1 cellular context compared by ENCODE assay signal in the genomic region with DNA sequence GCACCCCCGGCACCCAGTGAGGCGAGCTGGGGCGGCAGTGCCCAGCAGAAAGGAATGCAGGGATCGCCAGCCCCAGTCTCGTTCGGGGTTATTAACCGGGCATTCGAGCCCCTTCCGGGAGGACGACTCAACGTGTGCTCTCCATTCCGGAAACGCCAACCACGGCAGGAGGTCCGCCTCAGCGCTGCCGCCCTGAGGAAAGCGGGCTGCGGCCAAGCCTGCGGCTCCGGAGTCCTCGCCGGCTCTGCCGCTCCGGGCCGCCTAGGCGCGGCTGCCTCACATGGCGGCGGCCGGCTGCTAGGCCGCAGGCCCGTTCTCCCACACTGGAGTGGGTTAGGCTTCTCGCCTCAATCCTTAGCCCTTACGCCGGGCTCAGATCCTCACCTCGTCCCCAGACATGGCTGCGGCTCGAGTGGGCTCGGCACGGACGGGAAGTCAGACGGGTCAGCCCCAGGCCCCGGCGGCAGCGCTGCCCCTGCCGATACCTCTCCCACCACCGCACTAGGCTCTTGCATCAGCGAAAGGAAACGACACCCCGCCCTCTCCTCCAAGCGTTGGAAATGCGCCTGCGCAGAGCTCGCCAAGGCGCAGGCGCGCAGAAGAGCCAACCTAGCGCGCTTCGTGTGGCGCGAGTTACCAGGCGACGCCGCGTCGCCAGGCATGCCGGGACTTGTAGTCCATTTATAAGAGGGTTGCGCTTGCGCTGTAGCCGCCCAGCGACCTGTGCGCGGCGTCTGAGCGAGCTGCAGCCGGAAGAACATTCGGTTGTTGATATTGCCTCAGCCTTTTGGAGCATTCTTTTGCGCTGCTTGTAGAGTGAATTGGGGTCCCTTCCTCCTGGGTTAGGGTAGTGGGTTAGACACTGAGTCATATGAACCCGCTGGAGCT.
TF ChIP-seq lines count a peak whose summit lies in the region.

A gene with protein sequence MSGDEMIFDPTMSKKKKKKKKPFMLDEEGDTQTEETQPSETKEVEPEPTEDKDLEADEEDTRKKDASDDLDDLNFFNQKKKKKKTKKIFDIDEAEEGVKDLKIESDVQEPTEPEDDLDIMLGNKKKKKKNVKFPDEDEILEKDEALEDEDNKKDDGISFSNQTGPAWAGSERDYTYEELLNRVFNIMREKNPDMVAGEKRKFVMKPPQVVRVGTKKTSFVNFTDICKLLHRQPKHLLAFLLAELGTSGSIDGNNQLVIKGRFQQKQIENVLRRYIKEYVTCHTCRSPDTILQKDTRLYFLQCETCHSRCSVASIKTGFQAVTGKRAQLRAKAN (minus strand): TSS at position 532 of the 888 bp plus-strand sequence. CDS start 133 bp downstream, at position 399.

TF ChIP-seq in HepG2, 621 proteins besides CTCF, POLR2A, EP300 and RAD21 (continued from another document and continues in another):
- TF ChIP-seq, protein P1, sequence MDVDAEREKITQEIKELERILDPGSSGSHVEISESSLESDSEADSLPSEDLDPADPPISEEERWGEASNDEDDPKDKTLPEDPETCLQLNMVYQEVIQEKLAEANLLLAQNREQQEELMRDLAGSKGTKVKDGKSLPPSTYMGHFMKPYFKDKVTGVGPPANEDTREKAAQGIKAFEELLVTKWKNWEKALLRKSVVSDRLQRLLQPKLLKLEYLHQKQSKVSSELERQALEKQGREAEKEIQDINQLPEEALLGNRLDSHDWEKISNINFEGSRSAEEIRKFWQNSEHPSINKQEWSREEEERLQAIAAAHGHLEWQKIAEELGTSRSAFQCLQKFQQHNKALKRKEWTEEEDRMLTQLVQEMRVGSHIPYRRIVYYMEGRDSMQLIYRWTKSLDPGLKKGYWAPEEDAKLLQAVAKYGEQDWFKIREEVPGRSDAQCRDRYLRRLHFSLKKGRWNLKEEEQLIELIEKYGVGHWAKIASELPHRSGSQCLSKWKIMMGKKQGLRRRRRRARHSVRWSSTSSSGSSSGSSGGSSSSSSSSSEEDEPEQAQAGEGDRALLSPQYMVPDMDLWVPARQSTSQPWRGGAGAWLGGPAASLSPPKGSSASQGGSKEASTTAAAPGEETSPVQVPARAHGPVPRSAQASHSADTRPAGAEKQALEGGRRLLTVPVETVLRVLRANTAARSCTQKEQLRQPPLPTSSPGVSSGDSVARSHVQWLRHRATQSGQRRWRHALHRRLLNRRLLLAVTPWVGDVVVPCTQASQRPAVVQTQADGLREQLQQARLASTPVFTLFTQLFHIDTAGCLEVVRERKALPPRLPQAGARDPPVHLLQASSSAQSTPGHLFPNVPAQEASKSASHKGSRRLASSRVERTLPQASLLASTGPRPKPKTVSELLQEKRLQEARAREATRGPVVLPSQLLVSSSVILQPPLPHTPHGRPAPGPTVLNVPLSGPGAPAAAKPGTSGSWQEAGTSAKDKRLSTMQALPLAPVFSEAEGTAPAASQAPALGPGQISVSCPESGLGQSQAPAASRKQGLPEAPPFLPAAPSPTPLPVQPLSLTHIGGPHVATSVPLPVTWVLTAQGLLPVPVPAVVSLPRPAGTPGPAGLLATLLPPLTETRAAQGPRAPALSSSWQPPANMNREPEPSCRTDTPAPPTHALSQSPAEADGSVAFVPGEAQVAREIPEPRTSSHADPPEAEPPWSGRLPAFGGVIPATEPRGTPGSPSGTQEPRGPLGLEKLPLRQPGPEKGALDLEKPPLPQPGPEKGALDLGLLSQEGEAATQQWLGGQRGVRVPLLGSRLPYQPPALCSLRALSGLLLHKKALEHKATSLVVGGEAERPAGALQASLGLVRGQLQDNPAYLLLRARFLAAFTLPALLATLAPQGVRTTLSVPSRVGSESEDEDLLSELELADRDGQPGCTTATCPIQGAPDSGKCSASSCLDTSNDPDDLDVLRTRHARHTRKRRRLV (CRISPR knock-in tag; IDR thresholded peaks at IDR 0.05): peak; percentile 91
- peak; percentile 73; the same call in 1 of the 2 replicates for TF ChIP-seq SOX13 (IDR thresholded peaks at IDR 0.05)
- TF ChIP-seq SOX13 (CRISPR knock-in tag; conservative IDR thresholded peaks at IDR 0.05 in 1 of 2, IDR thresholded peaks at IDR 0.05 in 1 of 2): peak in 1 of 2 experiments; percentile 49; a peak in 3 of 4 replicates
- TF ChIP-seq, protein P2, sequence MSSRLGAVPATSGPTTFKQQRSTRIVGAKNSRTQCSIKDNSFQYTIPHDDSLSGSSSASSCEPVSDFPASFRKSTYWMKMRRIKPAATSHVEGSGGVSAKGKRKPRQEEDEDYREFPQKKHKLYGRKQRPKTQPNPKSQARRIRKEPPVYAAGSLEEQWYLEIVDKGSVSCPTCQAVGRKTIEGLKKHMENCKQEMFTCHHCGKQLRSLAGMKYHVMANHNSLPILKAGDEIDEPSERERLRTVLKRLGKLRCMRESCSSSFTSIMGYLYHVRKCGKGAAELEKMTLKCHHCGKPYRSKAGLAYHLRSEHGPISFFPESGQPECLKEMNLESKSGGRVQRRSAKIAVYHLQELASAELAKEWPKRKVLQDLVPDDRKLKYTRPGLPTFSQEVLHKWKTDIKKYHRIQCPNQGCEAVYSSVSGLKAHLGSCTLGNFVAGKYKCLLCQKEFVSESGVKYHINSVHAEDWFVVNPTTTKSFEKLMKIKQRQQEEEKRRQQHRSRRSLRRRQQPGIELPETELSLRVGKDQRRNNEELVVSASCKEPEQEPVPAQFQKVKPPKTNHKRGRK (CRISPR knock-in tag; IDR thresholded peaks at IDR 0.05): peak; percentile 78; the same call in 1 of the 2 replicates
- no peak for TF ChIP-seq BHLHE40 (IDR thresholded peaks at IDR 0.05; ENCODE audit: low read length)
- peak; percentile 93 for TF ChIP-seq ZSCAN29 (CRISPR knock-in tag; conservative IDR thresholded peaks at IDR 0.05)
- TF ChIP-seq SMAD9 (CRISPR knock-in tag; IDR thresholded peaks at IDR 0.05): no peak
- TF ChIP-seq MNT (IDR thresholded peaks at IDR 0.05): peak; percentile 82
- TF ChIP-seq ZNF614 (CRISPR knock-in tag; IDR thresholded peaks at IDR 0.05; ENCODE audit: borderline replicate concordance): peak; percentile 90; the same call in 1 of the 2 replicates
- TF ChIP-seq BRCA1 (CRISPR knock-in tag; IDR thresholded peaks at IDR 0.05): peak; percentile 99
- TF ChIP-seq ZFP82 (CRISPR knock-in tag; IDR thresholded peaks at IDR 0.05; ENCODE audit: borderline replicate concordance): peak; percentile 100; the same call in 1 of the 2 replicates
- TF ChIP-seq ZNF296 (CRISPR knock-in tag; conservative IDR thresholded peaks at IDR 0.05): 0 out of 2 replicates have a peak, but pooled peaks have one; percentile 84
- no peak for TF ChIP-seq PTBP1 (IDR thresholded peaks at IDR 0.05; ENCODE audit: low read depth, low read length, poor library complexity, severe bottlenecking)
- peak; percentile 77 for TF ChIP-seq ZNF275 (CRISPR knock-in tag; IDR thresholded peaks at IDR 0.05; ENCODE audit: borderline replicate concordance)
- peak; percentile 100 for TF ChIP-seq PHF8 (CRISPR knock-in tag; IDR thresholded peaks at IDR 0.05)
- TF ChIP-seq ATF7 (IDR thresholded peaks at IDR 0.05): peak; percentile 75
- peak; percentile 83 for TF ChIP-seq ATF7 (CRISPR knock-in tag; IDR thresholded peaks at IDR 0.05)
- TF ChIP-seq ZFP1 (CRISPR knock-in tag; IDR thresholded peaks at IDR 0.05): peak; percentile 26; the same call in 1 of the 2 replicates
- no peak; the same call in 1 of the 2 replicates for TF ChIP-seq GATA4 (IDR thresholded peaks at IDR 0.05; ENCODE audit: borderline replicate concordance, low read depth)
- TF ChIP-seq CBX2 (IDR thresholded peaks at IDR 0.05; ENCODE audit: low read depth, low read length): no peak
- peak; percentile 91; the same call in 1 of the 2 replicates for TF ChIP-seq CBX2 (CRISPR knock-in tag; IDR thresholded peaks at IDR 0.05; ENCODE audit: low read depth)
- peak; percentile 96 for TF ChIP-seq MYC (CRISPR knock-in tag; IDR thresholded peaks at IDR 0.05; ENCODE audit: borderline replicate concordance)
- TF ChIP-seq ZNF446 (CRISPR knock-in tag; IDR thresholded peaks at IDR 0.05): peak; percentile 95
- peak; percentile 91 for TF ChIP-seq ZNF703 (CRISPR knock-in tag; IDR thresholded peaks at IDR 0.05; ENCODE audit: borderline replicate concordance)
- peak; percentile 97 for TF ChIP-seq ZNF580 (CRISPR knock-in tag; IDR thresholded peaks at IDR 0.05; ENCODE audit: borderline replicate concordance, low read depth)
- TF ChIP-seq, protein P3, sequence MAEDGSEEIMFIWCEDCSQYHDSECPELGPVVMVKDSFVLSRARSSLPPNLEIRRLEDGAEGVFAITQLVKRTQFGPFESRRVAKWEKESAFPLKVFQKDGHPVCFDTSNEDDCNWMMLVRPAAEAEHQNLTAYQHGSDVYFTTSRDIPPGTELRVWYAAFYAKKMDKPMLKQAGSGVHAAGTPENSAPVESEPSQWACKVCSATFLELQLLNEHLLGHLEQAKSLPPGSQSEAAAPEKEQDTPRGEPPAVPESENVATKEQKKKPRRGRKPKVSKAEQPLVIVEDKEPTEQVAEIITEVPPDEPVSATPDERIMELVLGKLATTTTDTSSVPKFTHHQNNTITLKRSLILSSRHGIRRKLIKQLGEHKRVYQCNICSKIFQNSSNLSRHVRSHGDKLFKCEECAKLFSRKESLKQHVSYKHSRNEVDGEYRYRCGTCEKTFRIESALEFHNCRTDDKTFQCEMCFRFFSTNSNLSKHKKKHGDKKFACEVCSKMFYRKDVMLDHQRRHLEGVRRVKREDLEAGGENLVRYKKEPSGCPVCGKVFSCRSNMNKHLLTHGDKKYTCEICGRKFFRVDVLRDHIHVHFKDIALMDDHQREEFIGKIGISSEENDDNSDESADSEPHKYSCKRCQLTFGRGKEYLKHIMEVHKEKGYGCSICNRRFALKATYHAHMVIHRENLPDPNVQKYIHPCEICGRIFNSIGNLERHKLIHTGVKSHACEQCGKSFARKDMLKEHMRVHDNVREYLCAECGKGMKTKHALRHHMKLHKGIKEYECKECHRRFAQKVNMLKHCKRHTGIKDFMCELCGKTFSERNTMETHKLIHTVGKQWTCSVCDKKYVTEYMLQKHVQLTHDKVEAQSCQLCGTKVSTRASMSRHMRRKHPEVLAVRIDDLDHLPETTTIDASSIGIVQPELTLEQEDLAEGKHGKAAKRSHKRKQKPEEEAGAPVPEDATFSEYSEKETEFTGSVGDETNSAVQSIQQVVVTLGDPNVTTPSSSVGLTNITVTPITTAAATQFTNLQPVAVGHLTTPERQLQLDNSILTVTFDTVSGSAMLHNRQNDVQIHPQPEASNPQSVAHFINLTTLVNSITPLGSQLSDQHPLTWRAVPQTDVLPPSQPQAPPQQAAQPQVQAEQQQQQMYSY (CRISPR knock-in tag; IDR thresholded peaks at IDR 0.05): peak; percentile 73
- no peak for TF ChIP-seq ATM (IDR thresholded peaks at IDR 0.05; ENCODE audit: borderline replicate concordance)
- peak; percentile 98 for TF ChIP-seq ZFP90 (CRISPR knock-in tag; IDR thresholded peaks at IDR 0.05; ENCODE audit: borderline replicate concordance)
- TF ChIP-seq ZMYM2 (CRISPR knock-in tag; IDR thresholded peaks at IDR 0.05): no peak; the same call in 1 of the 2 replicates
- TF ChIP-seq PHB2 (IDR thresholded peaks at IDR 0.05; ENCODE audit: partially characterized antibody): no peak
- TF ChIP-seq ZNF607 (CRISPR knock-in tag; IDR thresholded peaks at IDR 0.05; ENCODE audit: borderline replicate concordance): peak; percentile 59; the same call in 1 of the 2 replicates
- TF ChIP-seq ARID2 (CRISPR knock-in tag; IDR thresholded peaks at IDR 0.05; ENCODE audit: borderline replicate concordance): peak; percentile 93; the same call in 1 of the 2 replicates
- TF ChIP-seq SP2 (CRISPR knock-in tag; IDR thresholded peaks at IDR 0.05): no peak
- TF ChIP-seq YEATS2 (CRISPR knock-in tag; IDR thresholded peaks at IDR 0.05; ENCODE audit: borderline replicate concordance): peak; percentile 96
- peak; percentile 94; the same call in 1 of the 2 replicates for TF ChIP-seq KLF13 (CRISPR knock-in tag; IDR thresholded peaks at IDR 0.05)
- TF ChIP-seq SMARCC2 (IDR thresholded peaks at IDR 0.05): no peak
- peak; percentile 94 for TF ChIP-seq ZNF20 (CRISPR knock-in tag; IDR thresholded peaks at IDR 0.05)
- no peak for TF ChIP-seq NBN (conservative IDR thresholded peaks at IDR 0.05)
- peak; percentile 89 for TF ChIP-seq TAF15 (IDR thresholded peaks at IDR 0.05; ENCODE audit: low read depth, low read length, poor library complexity, severe bottlenecking)
- peak; percentile 96 for TF ChIP-seq KLF11 (CRISPR knock-in tag; IDR thresholded peaks at IDR 0.05)
- TF ChIP-seq AGO2 (optimal IDR thresholded peaks at IDR 0.05; ENCODE audit: low read depth, low read length): peak; percentile 96
- peak; percentile 99 for TF ChIP-seq FOXC1 (CRISPR knock-in tag; IDR thresholded peaks at IDR 0.05; ENCODE audit: borderline replicate concordance)
- peak; percentile 98 for TF ChIP-seq BCL3 (CRISPR knock-in tag; IDR thresholded peaks at IDR 0.05)
- TF ChIP-seq HNRNPH1 (optimal IDR thresholded peaks at IDR 0.05; ENCODE audit: low read depth, low read length): peak; percentile 90
- peak; percentile 74 for TF ChIP-seq ZNF354B (CRISPR knock-in tag; IDR thresholded peaks at IDR 0.05)
- TF ChIP-seq ISL2 (CRISPR knock-in tag; IDR thresholded peaks at IDR 0.05): peak; percentile 92
- TF ChIP-seq PLRG1 (conservative IDR thresholded peaks at IDR 0.05): no peak
